In the genomic region with DNA sequence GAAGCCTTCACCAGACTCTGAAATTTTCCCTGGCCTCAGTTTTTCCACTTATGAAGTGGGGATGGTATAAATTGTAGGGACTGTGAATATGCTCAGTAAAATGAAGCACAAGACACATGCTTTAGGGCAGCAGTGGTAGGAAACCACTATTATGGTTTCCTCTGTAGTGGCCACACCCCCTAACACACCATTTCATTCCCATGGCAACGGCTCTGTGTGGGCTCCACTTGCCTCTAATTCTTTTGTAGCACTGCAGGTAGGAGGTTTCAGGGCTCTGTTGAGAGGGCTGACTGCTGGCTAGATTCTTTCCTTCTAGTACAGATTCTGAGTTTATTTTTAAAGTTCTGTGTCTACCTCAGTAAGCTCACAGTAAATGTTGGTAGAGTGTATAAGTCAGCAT, we compare ENCODE assay signal across 8 cellular contexts. TPM values are rescaled to one million over a fixed set of nuclear protein-coding genes. Genes with fewer than 3 reads are reported as not detected.
DNase-seq lines count a peak whose midpoint lies in the region; ATAC-seq and TF ChIP-seq lines count a peak whose summit lies in the region.

No MANE protein-coding gene starts in this region.

- no peak for TF ChIP-seq CTCF in vagina (IDR thresholded peaks at IDR 0.05)
- TF ChIP-seq CTCF in body of pancreas (IDR thresholded peaks at IDR 0.05): no peak

- TF ChIP-seq POLR2A in vagina (IDR thresholded peaks at IDR 0.05) (no peak), body of pancreas (IDR thresholded peaks at IDR 0.05) (no peak)

- H3K27ac ChIP-seq in vagina: no peak overlapping the region
- no peak overlapping the region for H3K27ac ChIP-seq in body of pancreas

- H3K4me1 Mint-ChIP-seq in immature natural killer cell: peaks cover 43 to 52% of the 10 kb centered on the region in 2 donors

- H3K27me3 Mint-ChIP-seq in immature natural killer cell (ENCODE audit: low read depth in 3 of 3): peaks cover 5 to 20% (median 19%) of the 10 kb centered on the region in 3 donors

- intact Hi-C loops in vagina (cut with DNase I): no loop called here
- intact Hi-C loops in body of pancreas (cut with DNase I): no loop called here

- H3K4me1 ChIP-seq in vagina (peaks cover 11% of the 10 kb centered on the region), body of pancreas (peaks cover 4% of the 10 kb centered on the region)

- H3K36me3 Mint-ChIP-seq in immature natural killer cell: no peaks in the 10 kb centered on the region

- H3K4me3 Mint-ChIP-seq in immature natural killer cell: peak overlapping the region; percentile 36 to 83 (median 76)

- no peaks in the 10 kb centered on the region for H3K9me3 Mint-ChIP-seq in immature natural killer cell

- 50 to 71% methylated on average over 1 of the region's 1 CpG for WGBS in body of pancreas, 2 donors

- peak; percentile 39 for ATAC-seq in GM18502 (IDR thresholded peaks at IDR 0.05; ENCODE audit: poor library complexity, unreplicated experiment)
- ATAC-seq in HG03342 (IDR thresholded peaks at IDR 0.05; ENCODE audit: unreplicated experiment): peak; percentile 41
- no peak for ATAC-seq in body of pancreas
- ATAC-seq in HG02759 (IDR thresholded peaks at IDR 0.05; ENCODE audit: unreplicated experiment): no peak

- DNase-seq in activated CD4-positive, alpha-beta T cell treated with anti-CD3 and anti-CD28 coated beads for 48 hours: peak; percentile 49
- DNase-seq in immature natural killer cell: peak; percentile 77 to 82 (median 81)
- no peak for DNase-seq in vagina (ENCODE audit: extremely low spot score in 2 of 2)
- no peak for DNase-seq in body of pancreas
- DNase-seq in mucosa of gallbladder (ENCODE audit: low spot score): no peak

- peak overlapping the region; percentile 95 to 98 (median 96) for H3K27ac Mint-ChIP-seq in immature natural killer cell

- H3K9me3 ChIP-seq in vagina (no peaks in the 10 kb centered on the region), body of pancreas (no peaks in the 10 kb centered on the region)

- H3K4me3 ChIP-seq in vagina: no peak overlapping the region
- no peak overlapping the region for H3K4me3 ChIP-seq in body of pancreas

- H3K36me3 ChIP-seq in vagina (no peaks in the 10 kb centered on the region), body of pancreas (replicated peaks in 1 of 2; ENCODE audit: insufficient read depth in 1 of 2, low read depth in 2 of 2) (no peaks in the 10 kb centered on the region)

- H3K27me3 ChIP-seq in vagina (no peaks in the 10 kb centered on the region), body of pancreas (no peaks in the 10 kb centered on the region)

RNA-seq across cellular contexts. Expression of gene VMA21, which starts 3.5 kb away (rescaled TPM):
- 10 to 100 TPM; 24.6 to 44.7 (median 31.3) TPM for polyA plus RNA-seq in immature natural killer cell
- total RNA-seq in vagina (21.6 TPM), body of pancreas (10 to 100 TPM in 1 of 2 donors, 1 to 10 TPM in 1; 9.9 to 17.1 TPM), mucosa of gallbladder (20.9 TPM)

Comparison
In these comparisons a context has a peak if more than half of its experiments do, and no peak if none do; other contexts are left out.
1. ATAC-seq: peak in GM18502 (single experiment) and HG03342 (single experiment); none in body of pancreas (single experiment) and HG02759 (single experiment).
2. DNase-seq: peak in activated CD4-positive, alpha-beta T cell treated with anti-CD3 and anti-CD28 coated beads for 48 hours (single experiment) and immature natural killer cell (3 of 3); none in vagina (0 of 2), body of pancreas (0 of 4) and mucosa of gallbladder (single experiment).